Comparison of ENCODE assay signal across 10 cellular contexts in the genomic region with DNA sequence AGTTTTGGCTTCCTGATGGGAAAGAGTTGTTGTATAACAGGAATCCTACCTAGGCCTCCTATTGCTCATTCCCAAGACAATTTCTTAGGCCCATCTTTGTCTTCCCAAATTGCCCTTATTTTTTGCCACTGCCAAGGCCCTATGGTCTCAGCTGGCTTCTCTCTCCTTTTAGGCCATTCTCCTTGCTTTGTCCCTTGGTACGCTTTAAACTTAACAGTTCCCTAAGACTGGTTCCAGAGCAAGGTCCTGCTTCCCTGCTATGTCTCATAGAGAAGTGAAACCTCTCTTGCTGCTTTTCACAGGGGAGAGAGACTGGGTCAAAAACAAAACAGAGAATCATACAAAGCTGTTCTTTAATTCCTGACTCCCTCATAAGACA.
A peak's percentile ranks its signal among the peaks of the same experiment; 100 is the strongest.
DNase-seq lines count a peak whose midpoint lies in the region; ATAC-seq, FAIRE-seq and TF ChIP-seq lines count a peak whose summit lies in the region.
"Had no signal": no experiment of that assay in that cellular context is flagged by ENCODE, and none has a peak within 500 bp of the region (broad histone marks: within the 10 kb centered on the region; RNA-seq: fewer than 3 reads in every experiment).

No MANE protein-coding gene starts in this region.

- H3K9ac ChIP-seq in BLaER1, result no peak overlapping the region

- FAIRE-seq in D721Med (lab: Jason Lieb, UNC), result no peak

- H3K27me3 ChIP-seq in BLaER1, result no peaks in the 10 kb centered on the region
- no peaks in the 10 kb centered on the region for H3K27me3 ChIP-seq in gastroesophageal sphincter
- H3K27me3 ChIP-seq in suprapubic skin, result no peaks in the 10 kb centered on the region

- H3K9me3 ChIP-seq in BLaER1 (peaks cover 12% of the 10 kb centered on the region), gastroesophageal sphincter (peaks cover 0 to under 1% (median 0%) of the 10 kb centered on the region in 3 donors), suprapubic skin (no peaks in the 10 kb centered on the region)

- peak overlapping the region; percentile 47 for H3K4me2 ChIP-seq in BLaER1
- H3K4me2 ChIP-seq: PC-9 had no signal

- DNase-seq in SHP77 treated with DMSO at 0.1 percent for 48 hours (lab: John Stamatoyannopoulos, UW) (no peak), suprapubic skin (ENCODE audit: low spot score in 2 of 2) (no peak), SK-N-DZ (ENCODE audit: low spot score) (no peak), D721Med (ENCODE audit: insufficient read length, low spot score) (no peak)
- DNase-seq: occipital lobe, PC-9 had no signal

- no peaks in the 10 kb centered on the region for H3K36me3 ChIP-seq in BLaER1
- no peaks in the 10 kb centered on the region for H3K36me3 ChIP-seq in gastroesophageal sphincter
- H3K36me3 ChIP-seq in suprapubic skin, result no peaks in the 10 kb centered on the region

- TF ChIP-seq EP300 in gastroesophageal sphincter (IDR thresholded peaks at IDR 0.05) (no peak), suprapubic skin (IDR thresholded peaks at IDR 0.05) (no peak)

- TF ChIP-seq CTCF in gastroesophageal sphincter (IDR thresholded peaks at IDR 0.05), result no peak
- TF ChIP-seq CTCF in suprapubic skin (IDR thresholded peaks at IDR 0.05), result no peak
- TF ChIP-seq CTCF in D721Med (IDR thresholded peaks at IDR 0.05; ENCODE audit: insufficient read depth, missing control alignments), result no peak

- H3K27ac ChIP-seq in BLaER1 (no peak overlapping the region), gastroesophageal sphincter (peak overlapping the region in 3 of 4 donors; percentile 3 to 45 (median 41)), suprapubic skin (no peak overlapping the region)
- H3K27ac ChIP-seq: PC-9 had no signal

- H4K20me1 ChIP-seq in BLaER1, result no peaks in the 10 kb centered on the region

- TF ChIP-seq POLR2A in gastroesophageal sphincter (IDR thresholded peaks at IDR 0.05) (no peak), suprapubic skin (IDR thresholded peaks at IDR 0.05) (no peak)

- H3K4me3 ChIP-seq in BLaER1 (no peak overlapping the region), gastroesophageal sphincter (no peak overlapping the region), suprapubic skin (no peak overlapping the region)
- H3K4me3 ChIP-seq: PC-9 had no signal

- ATAC-seq in GM19043 (IDR thresholded peaks at IDR 0.05; ENCODE audit: low read depth, unreplicated experiment) (peak; percentile 59), HG03342 (IDR thresholded peaks at IDR 0.05; ENCODE audit: unreplicated experiment) (peak; percentile 65), gastroesophageal sphincter (no peak)

- H3K4me1 ChIP-seq in BLaER1 (peaks cover 30% of the 10 kb centered on the region), gastroesophageal sphincter (peaks cover 28 to 51% (median 49%) of the 10 kb centered on the region in 3 donors), suprapubic skin (peaks cover 40% of the 10 kb centered on the region)

- WGBS in gastroesophageal sphincter (ENCODE audit: low coverage in 1 of 2), 2 donors, result 75% methylated on average over 1 of the region's 1 CpG
- 97% methylated on average over 1 of the region's 1 CpG for WGBS in suprapubic skin

Comparison
In these comparisons a context has a peak if more than half of its experiments do, and no peak if none do; other contexts are left out.
1. H3K27ac ChIP-seq: peak in gastroesophageal sphincter (3 of 4); none in BLaER1 (single experiment) and suprapubic skin (single experiment).